Comparison of ENCODE assay signal across 2 cellular contexts in the genomic region with DNA sequence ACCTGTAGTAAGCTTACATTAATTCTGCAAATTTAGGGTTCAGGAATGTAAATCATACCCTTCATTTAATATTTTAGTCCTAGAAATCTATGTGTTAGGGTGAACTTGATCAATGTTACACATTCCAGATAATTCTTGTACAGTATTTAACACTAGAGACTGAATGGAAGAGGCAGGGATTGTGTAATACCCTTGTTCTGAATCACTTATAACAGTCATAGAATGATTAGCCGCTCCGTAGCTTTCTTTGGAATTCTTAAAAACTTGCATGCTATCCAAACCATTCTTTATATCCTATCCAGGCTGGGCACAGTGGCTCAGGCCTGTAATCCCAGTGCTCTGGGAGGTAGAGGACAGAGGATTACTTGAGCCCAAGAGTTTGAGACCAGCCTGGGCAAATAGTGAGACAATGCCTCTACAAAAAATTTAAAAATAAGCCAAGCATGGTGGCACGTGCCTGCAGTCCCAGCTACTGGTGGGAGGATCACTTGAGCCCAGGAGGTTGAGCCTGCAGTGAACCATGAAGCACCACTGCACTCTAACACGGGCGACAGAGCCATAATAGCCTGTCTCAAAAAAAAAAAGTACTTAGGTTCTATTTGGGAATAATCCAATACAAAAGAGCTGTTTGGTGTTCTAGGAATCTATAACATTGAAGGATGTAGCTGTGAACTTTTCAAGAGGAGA.
TF ChIP-seq lines count a peak whose summit lies in the region.

No MANE protein-coding gene starts in this region.

TF ChIP-seq in GM23338, 12 proteins besides CTCF, POLR2A, EP300 and RAD21 (continues in another document):
- TF ChIP-seq JUNB (IDR thresholded peaks at IDR 0.05; ENCODE audit: unreplicated experiment) (no peak), ZNF114 (CRISPR knock-in tag; IDR thresholded peaks at IDR 0.05) (no peak), CREB1 (CRISPR knock-in tag; IDR thresholded peaks at IDR 0.05; ENCODE audit: low read depth) (no peak), POLR2AphosphoS5 (IDR thresholded peaks at IDR 0.05; ENCODE audit: low read depth) (no peak), STAT1 (IDR thresholded peaks at IDR 0.05; ENCODE audit: unreplicated experiment) (no peak), NANOG (IDR thresholded peaks at IDR 0.05; ENCODE audit: borderline replicate concordance) (no peak), EZH2phosphoT487 (IDR thresholded peaks at IDR 0.05; ENCODE audit: unreplicated experiment) (no peak), EZH2 (IDR thresholded peaks at IDR 0.05; ENCODE audit: low read depth, unreplicated experiment) (no peak), ZNF331 (CRISPR knock-in tag; IDR thresholded peaks at IDR 0.05; ENCODE audit: low read depth) (no peak)
- TF ChIP-seq, protein P1, sequence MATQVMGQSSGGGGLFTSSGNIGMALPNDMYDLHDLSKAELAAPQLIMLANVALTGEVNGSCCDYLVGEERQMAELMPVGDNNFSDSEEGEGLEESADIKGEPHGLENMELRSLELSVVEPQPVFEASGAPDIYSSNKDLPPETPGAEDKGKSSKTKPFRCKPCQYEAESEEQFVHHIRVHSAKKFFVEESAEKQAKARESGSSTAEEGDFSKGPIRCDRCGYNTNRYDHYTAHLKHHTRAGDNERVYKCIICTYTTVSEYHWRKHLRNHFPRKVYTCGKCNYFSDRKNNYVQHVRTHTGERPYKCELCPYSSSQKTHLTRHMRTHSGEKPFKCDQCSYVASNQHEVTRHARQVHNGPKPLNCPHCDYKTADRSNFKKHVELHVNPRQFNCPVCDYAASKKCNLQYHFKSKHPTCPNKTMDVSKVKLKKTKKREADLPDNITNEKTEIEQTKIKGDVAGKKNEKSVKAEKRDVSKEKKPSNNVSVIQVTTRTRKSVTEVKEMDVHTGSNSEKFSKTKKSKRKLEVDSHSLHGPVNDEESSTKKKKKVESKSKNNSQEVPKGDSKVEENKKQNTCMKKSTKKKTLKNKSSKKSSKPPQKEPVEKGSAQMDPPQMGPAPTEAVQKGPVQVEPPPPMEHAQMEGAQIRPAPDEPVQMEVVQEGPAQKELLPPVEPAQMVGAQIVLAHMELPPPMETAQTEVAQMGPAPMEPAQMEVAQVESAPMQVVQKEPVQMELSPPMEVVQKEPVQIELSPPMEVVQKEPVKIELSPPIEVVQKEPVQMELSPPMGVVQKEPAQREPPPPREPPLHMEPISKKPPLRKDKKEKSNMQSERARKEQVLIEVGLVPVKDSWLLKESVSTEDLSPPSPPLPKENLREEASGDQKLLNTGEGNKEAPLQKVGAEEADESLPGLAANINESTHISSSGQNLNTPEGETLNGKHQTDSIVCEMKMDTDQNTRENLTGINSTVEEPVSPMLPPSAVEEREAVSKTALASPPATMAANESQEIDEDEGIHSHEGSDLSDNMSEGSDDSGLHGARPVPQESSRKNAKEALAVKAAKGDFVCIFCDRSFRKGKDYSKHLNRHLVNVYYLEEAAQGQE (IDR thresholded peaks at IDR 0.05; ENCODE audit: unreplicated experiment), result no peak
- TF ChIP-seq, protein P2, sequence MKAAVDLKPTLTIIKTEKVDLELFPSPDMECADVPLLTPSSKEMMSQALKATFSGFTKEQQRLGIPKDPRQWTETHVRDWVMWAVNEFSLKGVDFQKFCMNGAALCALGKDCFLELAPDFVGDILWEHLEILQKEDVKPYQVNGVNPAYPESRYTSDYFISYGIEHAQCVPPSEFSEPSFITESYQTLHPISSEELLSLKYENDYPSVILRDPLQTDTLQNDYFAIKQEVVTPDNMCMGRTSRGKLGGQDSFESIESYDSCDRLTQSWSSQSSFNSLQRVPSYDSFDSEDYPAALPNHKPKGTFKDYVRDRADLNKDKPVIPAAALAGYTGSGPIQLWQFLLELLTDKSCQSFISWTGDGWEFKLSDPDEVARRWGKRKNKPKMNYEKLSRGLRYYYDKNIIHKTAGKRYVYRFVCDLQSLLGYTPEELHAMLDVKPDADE (IDR thresholded peaks at IDR 0.05), result no peak

TF ChIP-seq in K562, 482 proteins besides CTCF, POLR2A, EP300 and RAD21:
- TF ChIP-seq OTX1 (CRISPR knock-in tag; IDR thresholded peaks at IDR 0.05) (no peak), PHB2 (IDR thresholded peaks at IDR 0.05; ENCODE audit: low read depth) (no peak), HNRNPUL1 (IDR thresholded peaks at IDR 0.05; ENCODE audit: low read length) (no peak), ZNF239 (CRISPR knock-in tag; IDR thresholded peaks at IDR 0.05) (no peak), IFI16 (CRISPR knock-in tag; IDR thresholded peaks at IDR 0.05) (no peak), PTTG1 (tag; IDR thresholded peaks at IDR 0.05; ENCODE audit: low read depth) (no peak)
- TF ChIP-seq, protein P3, sequence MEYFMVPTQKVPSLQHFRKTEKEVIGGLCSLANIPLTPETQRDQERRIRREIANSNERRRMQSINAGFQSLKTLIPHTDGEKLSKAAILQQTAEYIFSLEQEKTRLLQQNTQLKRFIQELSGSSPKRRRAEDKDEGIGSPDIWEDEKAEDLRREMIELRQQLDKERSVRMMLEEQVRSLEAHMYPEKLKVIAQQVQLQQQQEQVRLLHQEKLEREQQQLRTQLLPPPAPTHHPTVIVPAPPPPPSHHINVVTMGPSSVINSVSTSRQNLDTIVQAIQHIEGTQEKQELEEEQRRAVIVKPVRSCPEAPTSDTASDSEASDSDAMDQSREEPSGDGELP (CRISPR knock-in tag; IDR thresholded peaks at IDR 0.05; ENCODE audit: borderline replicate concordance), result no peak
- TF ChIP-seq, protein P4, sequence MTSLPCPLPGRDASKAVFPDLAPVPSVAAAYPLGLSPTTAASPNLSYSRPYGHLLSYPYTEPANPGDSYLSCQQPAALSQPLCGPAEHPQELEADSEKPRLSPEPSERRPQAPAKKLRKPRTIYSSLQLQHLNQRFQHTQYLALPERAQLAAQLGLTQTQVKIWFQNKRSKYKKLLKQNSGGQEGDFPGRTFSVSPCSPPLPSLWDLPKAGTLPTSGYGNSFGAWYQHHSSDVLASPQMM (CRISPR knock-in tag; IDR thresholded peaks at IDR 0.05), result no peak
